In genomic region chr1:194078765-194079164, GRCh38 we compare ENCODE assay signal across 18 cellular contexts.
DNase-seq lines count a peak whose midpoint lies in the region; ATAC-seq lines count a peak whose summit lies in the region.
"Had no signal": no experiment of that assay in that cellular context is flagged by ENCODE, and none has a peak within 500 bp of the region (broad histone marks: within the 10 kb centered on the region; RNA-seq: fewer than 3 reads in every experiment).

No MANE protein-coding gene starts in this region.

- no peak overlapping the region for H2AK5ac ChIP-seq in mesendoderm (ENCODE audit: low read length)

- H3K9me3 ChIP-seq in MG63: no peaks in the 10 kb centered on the region; the same call in 1 of the 2 replicates

- H3K9ac ChIP-seq in mesendoderm (ENCODE audit: low read length): no peak overlapping the region

- H4K5ac ChIP-seq in mesendoderm (ENCODE audit: low read length): no peak overlapping the region

- DNase-seq in MG63 (no peak), mesendoderm (no peak), left colon (no peak)
- DNase-seq in effector CD4-positive, alpha-beta T cell: no peak
- DNase-seq: activated naive CD8-positive, alpha-beta T cell treated with anti-CD3 and anti-CD28 coated beads, Interleukin-2, amount 50 U/mL, for 24 hours; activated T-cell treated with anti-CD3 and anti-CD28 coated beads, Interleukin-2, amount 50 U/mL, for 1 hour; COR-L47; GF-D8; midbrain; NCI-H187; NCI-H446; stimulated activated naive CD8-positive, alpha-beta T cell treated with anti-CD3 and anti-CD28 coated beads, Interleukin-15, amount 100 ng/mL, for 72 hours; T1000 had no signal

- H3K4me3 ChIP-seq in MG63 (no peak overlapping the region), mesendoderm (ENCODE audit: low read length) (no peak overlapping the region)
- H3K4me3 ChIP-seq: cardiac muscle cell had no signal

- no peak overlapping the region for H3K27ac ChIP-seq in mesendoderm (ENCODE audit: low read depth, low read length)
- H3K27ac ChIP-seq: cardiac muscle cell had no signal

- no peak overlapping the region for H2BK120ac ChIP-seq in mesendoderm (ENCODE audit: low read depth, low read length)

- H2BK15ac ChIP-seq in mesendoderm (replicated peaks; ENCODE audit: low read depth): no peak overlapping the region

- ATAC-seq in GM18508 (IDR thresholded peaks at IDR 0.05; ENCODE audit: insufficient read depth, unreplicated experiment) (peak; percentile 56), GM21381 (IDR thresholded peaks at IDR 0.05; ENCODE audit: unreplicated experiment) (peak; percentile 55), HG02884 (IDR thresholded peaks at IDR 0.05; ENCODE audit: unreplicated experiment) (peak; percentile 88), HG03521 (IDR thresholded peaks at IDR 0.05; ENCODE audit: unreplicated experiment) (peak; percentile 82), left colon (no peak)
- ATAC-seq: activated naive CD8-positive, alpha-beta T cell treated with anti-CD3 and anti-CD28 coated beads, Interleukin-2, amount 50 U/mL, for 24 hours; stimulated activated naive CD8-positive, alpha-beta T cell treated with anti-CD3 and anti-CD28 coated beads, Interleukin-15, amount 100 ng/mL, for 72 hours had no signal

- H3K4me2 ChIP-seq in mesendoderm (ENCODE audit: low read length): no peak overlapping the region

- H3K27me3 ChIP-seq in MG63 (no peaks in the 10 kb centered on the region), mesendoderm (ENCODE audit: insufficient read depth, low read length, poor library complexity) (no peaks in the 10 kb centered on the region)
- H3K27me3 ChIP-seq: cardiac muscle cell had no signal

- H3K4ac ChIP-seq in mesendoderm (ENCODE audit: low read depth, low read length): no peak overlapping the region

- H3K4me1 ChIP-seq in mesendoderm (ENCODE audit: control insufficient read depth, low read depth, low read length): no peaks in the 10 kb centered on the region

- H3K56ac ChIP-seq in mesendoderm (ENCODE audit: low read length): no peak overlapping the region

- no peaks in the 10 kb centered on the region for H3K79me2 ChIP-seq in mesendoderm (ENCODE audit: control insufficient read depth, insufficient read depth, low read length)

- no peaks in the 10 kb centered on the region for H3K79me1 ChIP-seq in mesendoderm (ENCODE audit: low read length)

- WGBS in mesendoderm (ENCODE audit: extremely low coverage, insufficient coverage, low lambda C conversion rate): no CpG with 5 or more reads among the region's 1 CpG

- H3K18ac ChIP-seq in mesendoderm (ENCODE audit: low read length): no peak overlapping the region

- H3K36me3 ChIP-seq in MG63: no peaks in the 10 kb centered on the region
- H3K36me3 ChIP-seq in mesendoderm (ENCODE audit: control insufficient read depth, insufficient read depth, low read length): no peaks in the 10 kb centered on the region
- H3K36me3 ChIP-seq: cardiac muscle cell had no signal

- intact Hi-C loops in left colon (cut with DNase I, micrococcal nuclease): no loop called here

- no peak overlapping the region for H3K23ac ChIP-seq in mesendoderm (ENCODE audit: low read length)

- no peak overlapping the region for H4K8ac ChIP-seq in mesendoderm (ENCODE audit: low read depth, low read length)

- H2BK5ac ChIP-seq in mesendoderm (ENCODE audit: low read length): no peak overlapping the region
